Comparison of ENCODE assay signal across 1 cellular context in the genomic region with DNA sequence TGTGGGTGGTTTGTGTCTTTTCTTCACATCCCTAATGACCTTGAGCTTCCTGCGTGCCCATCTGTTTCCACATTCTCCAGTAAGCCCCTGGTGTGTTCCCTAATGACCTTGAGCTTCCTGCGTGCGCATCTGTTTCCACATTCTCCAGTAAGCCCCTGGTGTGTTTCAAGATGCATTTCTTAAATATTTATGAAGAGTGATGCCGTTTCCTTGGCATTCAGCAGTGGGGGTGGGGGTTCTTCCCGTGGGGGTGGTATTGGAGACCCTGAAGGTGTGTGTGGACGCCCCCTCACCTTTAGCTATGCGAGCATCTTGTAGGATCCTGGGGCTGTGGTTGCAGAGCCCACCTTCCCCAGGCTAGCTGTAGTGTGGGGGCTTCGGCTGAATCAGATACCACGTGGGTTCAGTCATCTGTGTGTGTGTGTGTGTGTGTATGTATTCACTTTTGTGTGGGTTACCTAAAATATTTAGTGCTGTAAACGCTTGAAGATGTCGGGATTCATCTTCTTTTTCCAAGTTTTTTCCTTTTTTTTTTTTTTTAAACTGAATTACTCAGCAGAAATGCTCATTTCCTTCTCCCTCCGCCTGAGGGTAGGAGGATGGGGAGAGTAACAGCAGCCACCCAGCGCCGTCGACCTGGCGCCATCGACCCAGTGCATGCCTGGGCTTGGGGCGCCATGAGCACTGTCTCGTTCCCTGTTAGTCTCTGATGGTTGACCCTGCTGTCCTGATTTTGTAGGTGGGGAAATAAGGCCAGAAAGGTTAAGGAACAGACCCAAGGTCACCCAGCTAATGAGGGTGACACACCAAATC.
TF ChIP-seq lines count a peak whose summit lies in the region.

No MANE protein-coding gene starts in this region.

TF ChIP-seq in GM23338, 12 proteins besides CTCF, POLR2A, EP300 and RAD21 (continued from another document):
- TF ChIP-seq, protein P1, sequence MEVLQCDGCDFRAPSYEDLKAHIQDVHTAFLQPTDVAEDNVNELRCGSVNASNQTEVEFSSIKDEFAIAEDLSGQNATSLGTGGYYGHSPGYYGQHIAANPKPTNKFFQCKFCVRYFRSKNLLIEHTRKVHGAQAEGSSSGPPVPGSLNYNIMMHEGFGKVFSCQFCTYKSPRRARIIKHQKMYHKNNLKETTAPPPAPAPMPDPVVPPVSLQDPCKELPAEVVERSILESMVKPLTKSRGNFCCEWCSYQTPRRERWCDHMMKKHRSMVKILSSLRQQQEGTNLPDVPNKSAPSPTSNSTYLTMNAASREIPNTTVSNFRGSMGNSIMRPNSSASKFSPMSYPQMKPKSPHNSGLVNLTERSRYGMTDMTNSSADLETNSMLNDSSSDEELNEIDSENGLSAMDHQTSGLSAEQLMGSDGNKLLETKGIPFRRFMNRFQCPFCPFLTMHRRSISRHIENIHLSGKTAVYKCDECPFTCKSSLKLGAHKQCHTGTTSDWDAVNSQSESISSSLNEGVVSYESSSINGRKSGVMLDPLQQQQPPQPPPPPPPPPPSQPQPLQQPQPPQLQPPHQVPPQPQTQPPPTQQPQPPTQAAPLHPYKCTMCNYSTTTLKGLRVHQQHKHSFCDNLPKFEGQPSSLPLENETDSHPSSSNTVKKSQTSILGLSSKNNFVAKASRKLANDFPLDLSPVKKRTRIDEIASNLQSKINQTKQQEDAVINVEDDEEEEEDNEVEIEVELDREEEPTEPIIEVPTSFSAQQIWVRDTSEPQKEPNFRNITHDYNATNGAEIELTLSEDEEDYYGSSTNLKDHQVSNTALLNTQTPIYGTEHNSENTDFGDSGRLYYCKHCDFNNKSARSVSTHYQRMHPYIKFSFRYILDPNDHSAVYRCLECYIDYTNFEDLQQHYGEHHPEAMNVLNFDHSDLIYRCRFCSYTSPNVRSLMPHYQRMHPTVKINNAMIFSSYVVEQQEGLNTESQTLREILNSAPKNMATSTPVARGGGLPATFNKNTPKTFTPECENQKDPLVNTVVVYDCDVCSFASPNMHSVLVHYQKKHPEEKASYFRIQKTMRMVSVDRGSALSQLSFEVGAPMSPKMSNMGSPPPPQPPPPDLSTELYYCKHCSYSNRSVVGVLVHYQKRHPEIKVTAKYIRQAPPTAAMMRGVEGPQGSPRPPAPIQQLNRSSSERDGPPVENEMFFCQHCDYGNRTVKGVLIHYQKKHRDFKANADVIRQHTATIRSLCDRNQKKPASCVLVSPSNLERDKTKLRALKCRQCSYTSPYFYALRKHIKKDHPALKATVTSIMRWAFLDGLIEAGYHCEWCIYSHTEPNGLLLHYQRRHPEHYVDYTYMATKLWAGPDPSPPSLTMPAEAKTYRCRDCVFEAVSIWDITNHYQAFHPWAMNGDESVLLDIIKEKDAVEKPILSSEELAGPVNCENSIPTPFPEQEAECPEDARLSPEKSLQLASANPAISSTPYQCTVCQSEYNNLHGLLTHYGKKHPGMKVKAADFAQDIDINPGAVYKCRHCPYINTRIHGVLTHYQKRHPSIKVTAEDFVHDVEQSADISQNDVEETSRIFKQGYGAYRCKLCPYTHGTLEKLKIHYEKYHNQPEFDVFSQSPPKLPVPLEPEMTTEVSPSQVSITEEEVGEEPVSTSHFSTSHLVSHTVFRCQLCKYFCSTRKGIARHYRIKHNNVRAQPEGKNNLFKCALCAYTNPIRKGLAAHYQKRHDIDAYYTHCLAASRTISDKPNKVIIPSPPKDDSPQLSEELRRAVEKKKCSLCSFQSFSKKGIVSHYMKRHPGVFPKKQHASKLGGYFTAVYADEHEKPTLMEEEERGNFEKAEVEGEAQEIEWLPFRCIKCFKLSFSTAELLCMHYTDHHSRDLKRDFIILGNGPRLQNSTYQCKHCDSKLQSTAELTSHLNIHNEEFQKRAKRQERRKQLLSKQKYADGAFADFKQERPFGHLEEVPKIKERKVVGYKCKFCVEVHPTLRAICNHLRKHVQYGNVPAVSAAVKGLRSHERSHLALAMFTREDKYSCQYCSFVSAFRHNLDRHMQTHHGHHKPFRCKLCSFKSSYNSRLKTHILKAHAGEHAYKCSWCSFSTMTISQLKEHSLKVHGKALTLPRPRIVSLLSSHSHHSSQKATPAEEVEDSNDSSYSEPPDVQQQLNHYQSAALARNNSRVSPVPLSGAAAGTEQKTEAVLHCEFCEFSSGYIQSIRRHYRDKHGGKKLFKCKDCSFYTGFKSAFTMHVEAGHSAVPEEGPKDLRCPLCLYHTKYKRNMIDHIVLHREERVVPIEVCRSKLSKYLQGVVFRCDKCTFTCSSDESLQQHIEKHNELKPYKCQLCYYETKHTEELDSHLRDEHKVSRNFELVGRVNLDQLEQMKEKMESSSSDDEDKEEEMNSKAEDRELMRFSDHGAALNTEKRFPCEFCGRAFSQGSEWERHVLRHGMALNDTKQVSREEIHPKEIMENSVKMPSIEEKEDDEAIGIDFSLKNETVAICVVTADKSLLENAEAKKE (CRISPR knock-in tag; IDR thresholded peaks at IDR 0.05) = no peak
- no peak for TF ChIP-seq POLR2AphosphoS5 (IDR thresholded peaks at IDR 0.05; ENCODE audit: low read depth)
- TF ChIP-seq ETS1 (IDR thresholded peaks at IDR 0.05) = no peak
- no peak for TF ChIP-seq EZH2 (IDR thresholded peaks at IDR 0.05; ENCODE audit: low read depth, unreplicated experiment)
- TF ChIP-seq STAT1 (IDR thresholded peaks at IDR 0.05; ENCODE audit: unreplicated experiment) = no peak
- no peak for TF ChIP-seq ZNF114 (CRISPR knock-in tag; IDR thresholded peaks at IDR 0.05)
- no peak for TF ChIP-seq EZH2phosphoT487 (IDR thresholded peaks at IDR 0.05; ENCODE audit: unreplicated experiment)
- TF ChIP-seq NANOG (IDR thresholded peaks at IDR 0.05; ENCODE audit: borderline replicate concordance) = no peak
- no peak for TF ChIP-seq REST (IDR thresholded peaks at IDR 0.05; ENCODE audit: unreplicated experiment)
- no peak for TF ChIP-seq CREB1 (CRISPR knock-in tag; IDR thresholded peaks at IDR 0.05; ENCODE audit: low read depth)
